ENCODE assay signal across 8 cellular contexts in genomic region chr1:151047925-151048644, GRCh38. TPM values are rescaled to one million over a fixed set of nuclear protein-coding genes. Genes with fewer than 3 reads are reported as not detected.
DNase-seq lines count a peak whose midpoint lies in the region; ATAC-seq and TF ChIP-seq lines count a peak whose summit lies in the region.

No MANE protein-coding gene starts in this region.

- peak overlapping the region; percentile 86 for H2AFZ ChIP-seq in mammary epithelial cell (ENCODE audit: low read depth, low read length)

- H3K4me1 ChIP-seq in mammary epithelial cell (ENCODE audit: insufficient read depth, low read length) (peaks cover 18% of the 10 kb centered on the region), iPS-18a (ENCODE audit: control insufficient read depth, low read depth, low read length) (no peaks in the 10 kb centered on the region), sigmoid colon (peaks cover 0 to 29% (median 18%) of the 10 kb centered on the region in 4 donors)

- peaks cover 34% of the 10 kb centered on the region for H3K4me1 Mint-ChIP-seq in T-helper 2 cell treated with Interferon-gamma antibody and Interleukin-4, amounts not matched to agents 5 μg/mL and 100 μg/mL, for 36 hours (ENCODE audit: low read depth)

- H3K4me3 ChIP-seq in mammary epithelial cell (replicated peaks in 1 of 3; ENCODE audit: insufficient read depth in 1 of 3, low read depth in 2 of 3, low read length in 3 of 3): peak overlapping the region; percentile 44 to 59 (median 55)
- peak overlapping the region; percentile 85 for H3K4me3 ChIP-seq in iPS-18a (ENCODE audit: low read length)
- H3K4me3 ChIP-seq in sigmoid colon: peak overlapping the region; percentile 50 to 87 (median 70)

- H3K27ac ChIP-seq in mammary epithelial cell (ENCODE audit: insufficient read depth, low read depth, low read length) (peak overlapping the region; percentile 18), iPS-18a (ENCODE audit: low read length) (peak overlapping the region; percentile 37), sigmoid colon (peak overlapping the region; percentile 89 to 96 (median 92))

- intact Hi-C loops in mammary epithelial cell (cut with micrococcal nuclease) (loop anchor here (1.0 to 2.0 kb wide), 5 partner anchors 10 to 39 kb away; partner anchors contain the start of genes GABPB2 and PRUNE1), sigmoid colon (cut with DNase I) (loop anchor here (5.0 kb wide), 1 partner anchor 71 kb away; no protein-coding TSS in a partner anchor)

- H3K36me3 ChIP-seq in mammary epithelial cell (ENCODE audit: insufficient read depth, low read length) (peaks cover 17% of the 10 kb centered on the region), iPS-18a (ENCODE audit: control insufficient read depth, low read depth, low read length) (peaks cover 14% of the 10 kb centered on the region), sigmoid colon (peaks cover 8 to 26% (median 16%) of the 10 kb centered on the region in 4 donors)

- no peak for ATAC-seq in HG03139 (IDR thresholded peaks at IDR 0.05; ENCODE audit: unreplicated experiment)

- WGBS in mammary epithelial cell (ENCODE audit: low coverage, missing lambda C conversion rate): 0% methylated on average over 10 of the region's 48 CpGs
- 0 to 1% methylated on average over 48 of the region's 48 CpGs for WGBS in sigmoid colon, 2 donors

- H4K20me1 ChIP-seq in mammary epithelial cell (ENCODE audit: insufficient read depth, low read length): no peaks in the 10 kb centered on the region

- in situ Hi-C loops in mammary epithelial cell (cut with MboI; ENCODE audit: low sequenced_read_pairs in 2 of 2): no loop called here

- peak; percentile 2 to 4 for TF ChIP-seq POLR2A in sigmoid colon (IDR thresholded peaks at IDR 0.05)

- H3K4me3 Mint-ChIP-seq in T-helper 2 cell treated with Interferon-gamma antibody and Interleukin-4, amounts not matched to agents 5 μg/mL and 100 μg/mL, for 36 hours: peak overlapping the region; percentile 87

- TSS peak; percentile 59 for BruUV-seq in mammary epithelial cell (replicated peaks; lab: Mats Ljungman, UMichigan)

- CTCF ChIA-PET in mammary epithelial cell (lab: Charles Lee; ENCODE audit: low non-redundant PET): interaction anchor here (0.6 to 1.0 kb wide), 3 partner anchors 42 to 204 kb away, joined by 4 to 6 read pairs (median 5); partner anchors contain the start of gene MINDY1

- H3K27ac Mint-ChIP-seq in T-helper 2 cell treated with Interferon-gamma antibody and Interleukin-4, amounts not matched to agents 5 μg/mL and 100 μg/mL, for 36 hours: peak overlapping the region; percentile 49

- peaks cover 32% of the 10 kb centered on the region for H3K36me3 Mint-ChIP-seq in T-helper 2 cell treated with Interferon-gamma antibody and Interleukin-4, amounts not matched to agents 5 μg/mL and 100 μg/mL, for 36 hours (ENCODE audit: low read depth)

- no peak for TF ChIP-seq EP300 in sigmoid colon (IDR thresholded peaks at IDR 0.05)

- dilution Hi-C loops in mammary epithelial cell (cut with HindIII; ENCODE audit: low sequenced_read_pairs): no loop called here

- TF ChIP-seq CTCF in mammary epithelial cell (conservative IDR thresholded peaks at IDR 0.05 in 1 of 2, IDR thresholded peaks at IDR 0.05 in 1 of 2; ENCODE audit: extremely low read depth in 1 of 2, insufficient read depth in 1 of 2, low read depth in 1 of 2, low read length in 2 of 2) (peak; percentile 32 to 56), sigmoid colon (IDR thresholded peaks at IDR 0.05) (no peak)

- peak overlapping the region; percentile 96 for H3K4me2 ChIP-seq in mammary epithelial cell (ENCODE audit: insufficient read depth, low read depth, low read length)

- peak; percentile 68 for DNase-seq in EL
- DNase-seq in HCEC 1CT: peak; percentile 74
- DNase-seq in NCI-H146 (lab: John Stamatoyannopoulos, UW): peak; percentile 73
- DNase-seq in T-helper 2 cell treated with Interferon-gamma antibody and Interleukin-4, amounts not matched to agents 5 μg/mL and 100 μg/mL, for 36 hours (ENCODE audit: low spot score): peak; percentile 42
- peak; percentile 53 for DNase-seq in mammary epithelial cell
- DNase-seq in sigmoid colon: peak; percentile 89

- no peaks in the 10 kb centered on the region for H3K27me3 Mint-ChIP-seq in T-helper 2 cell treated with Interferon-gamma antibody and Interleukin-4, amounts not matched to agents 5 μg/mL and 100 μg/mL, for 36 hours (ENCODE audit: low read depth)

- no peaks in the 10 kb centered on the region for H3K9me3 Mint-ChIP-seq in T-helper 2 cell treated with Interferon-gamma antibody and Interleukin-4, amounts not matched to agents 5 μg/mL and 100 μg/mL, for 36 hours

- H3K9me3 ChIP-seq in mammary epithelial cell (replicated peaks; ENCODE audit: insufficient read depth, low read length) (no peaks in the 10 kb centered on the region), iPS-18a (ENCODE audit: control insufficient read depth, low read depth, low read length) (no peaks in the 10 kb centered on the region), sigmoid colon (no peaks in the 10 kb centered on the region)

- H3K9ac ChIP-seq in mammary epithelial cell (ENCODE audit: insufficient read depth, low read length) (peak overlapping the region; percentile 6), iPS-18a (ENCODE audit: low read length) (peak overlapping the region; percentile 84)

- H3K79me2 ChIP-seq in mammary epithelial cell (ENCODE audit: insufficient read depth, low read length): peaks cover 9% of the 10 kb centered on the region

- H3K27me3 ChIP-seq in mammary epithelial cell (ENCODE audit: insufficient read depth, low read length): no peaks in the 10 kb centered on the region
- H3K27me3 ChIP-seq in iPS-18a (ENCODE audit: control insufficient read depth, insufficient read depth, low read length): no peaks in the 10 kb centered on the region
- H3K27me3 ChIP-seq in sigmoid colon: no peaks in the 10 kb centered on the region

RNA-seq across cellular contexts. Expression of gene C1orf56, which starts 0.5 kb away (rescaled TPM):
- total RNA-seq in mammary epithelial cell: 1 to 10 TPM; 1.5 to 1.7 TPM
- 0.66 TPM for polyA plus RNA-seq in mammary epithelial cell
- not detected for polyA minus RNA-seq in mammary epithelial cell
- total RNA-seq in sigmoid colon: 1 to 10 TPM; 4.1 to 7.8 (median 7.0) TPM
- polyA plus RNA-seq in sigmoid colon: 1 to 10 TPM in 2 of 3 donors, under 1 TPM in 1; 0.46 to 2.3 (median 1.2) TPM

RNA-seq across cellular contexts. Expression of gene CDC42SE1, which starts 11.3 kb away (rescaled TPM):
- total RNA-seq in mammary epithelial cell: 100 to 1,000 TPM; 112 to 160 TPM
- polyA plus RNA-seq in mammary epithelial cell: 80.2 TPM
- polyA minus RNA-seq in mammary epithelial cell: 116 TPM
- total RNA-seq in sigmoid colon: 10 to 100 TPM; 37.8 to 53.6 (median 47.1) TPM
- polyA plus RNA-seq in sigmoid colon: 10 to 100 TPM; 35.4 to 82.8 (median 52.7) TPM

RNA-seq across cellular contexts. Expression of gene BNIPL, which starts 11.7 kb away (rescaled TPM):
- total RNA-seq in mammary epithelial cell (under 1 TPM; 0.17 to 0.47 TPM), sigmoid colon (under 1 TPM in 2 of 4 donors, not detected in 2; 0.28 to 0.36 TPM)
- polyA plus RNA-seq in mammary epithelial cell (0.42 TPM), sigmoid colon (under 1 TPM in 1 of 3 donors, not detected in 2; 0.47 TPM)
- polyA minus RNA-seq in mammary epithelial cell: not detected

RNA-seq across cellular contexts. Expression of gene MLLT11, which starts 12.1 kb away (rescaled TPM):
- total RNA-seq in mammary epithelial cell (1 to 10 TPM; 7.6 to 8.2 TPM), sigmoid colon (1 to 10 TPM; 2.1 to 5.0 (median 4.1) TPM)
- polyA plus RNA-seq in mammary epithelial cell (11.1 TPM), sigmoid colon (1 to 10 TPM in 1 of 3 donors, under 1 TPM in 2; 0.60 to 2.9 (median 0.69) TPM)
- polyA minus RNA-seq in mammary epithelial cell: 5.6 TPM

RNA-seq across cellular contexts. Expression of gene GABPB2, which starts 22.5 kb away (rescaled TPM):
- total RNA-seq in mammary epithelial cell: 10 to 100 TPM in 1 of 2 donors, 1 to 10 TPM in 1; 9.2 to 10.7 TPM
- 6.7 TPM for polyA plus RNA-seq in mammary epithelial cell
- 11.4 TPM for polyA minus RNA-seq in mammary epithelial cell
- total RNA-seq in sigmoid colon: 10 to 100 TPM; 20.6 to 27.0 (median 25.3) TPM
- 1 to 10 TPM; 3.6 to 7.9 (median 4.2) TPM for polyA plus RNA-seq in sigmoid colon

Comparison
In these comparisons a context has a peak if more than half of its experiments do, and no peak if none do; other contexts are left out.
1. H3K27ac ChIP-seq: peak in every context shown above with its lines; median percentile 92 in sigmoid colon; 37 in iPS-18a; 18 in mammary epithelial cell.
2. CTCF ChIP-seq: peak in mammary epithelial cell (2 of 2); none in sigmoid colon (0 of 4).
3. Peak in every context shown above with its lines, with median percentiles within 50 percentile points of each other: DNase-seq and H3K4me3 ChIP-seq.